ENCODE assay signal across 20 cellular contexts in the genomic region with DNA sequence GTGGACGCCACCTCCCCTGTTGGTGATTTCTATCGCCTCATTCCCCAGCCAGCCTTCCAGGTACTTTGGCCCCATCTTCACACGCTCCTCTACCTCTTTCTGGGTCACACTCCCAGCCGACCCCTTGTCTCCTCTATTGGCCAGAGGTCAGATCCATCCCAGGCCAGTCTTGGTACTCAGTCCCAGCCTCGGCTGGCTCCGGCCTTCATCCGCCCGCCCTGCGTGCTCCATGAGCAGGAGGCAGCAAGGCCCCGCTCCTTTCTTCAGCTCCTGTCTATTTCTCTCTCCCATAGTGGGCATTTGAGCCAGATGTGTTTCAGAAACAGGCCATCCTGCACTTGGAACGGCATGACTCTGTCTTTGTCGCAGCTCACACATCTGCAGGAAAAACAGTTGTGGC. TPM values are rescaled to one million over a fixed set of nuclear protein-coding genes. Genes with fewer than 3 reads are reported as not detected.
DNase-seq lines count a peak whose midpoint lies in the region; ATAC-seq and TF ChIP-seq lines count a peak whose summit lies in the region.
"Had no signal": no experiment of that assay in that cellular context is flagged by ENCODE, and none has a peak within 500 bp of the region (broad histone marks: within the 10 kb centered on the region; RNA-seq: fewer than 3 reads in every experiment).

No MANE protein-coding gene starts in this region.

- H3K27ac Mint-ChIP-seq in activated naive CD4-positive, alpha-beta T cell treated with anti-CD3 and anti-CD28 coated beads, Interleukin-2, amount 50 U/mL, for 72 hours = peak overlapping the region; percentile 63 to 66
- no peak overlapping the region for H3K27ac Mint-ChIP-seq in activated naive CD4-positive, alpha-beta T cell treated with anti-CD3 and anti-CD28 coated beads, Interleukin-2, amount 10 ng/mL, durations not matched to agents 7 days and 5 days
- H3K27ac Mint-ChIP-seq in T-helper 17 cell (peak overlapping the region; percentile 97), glutamatergic neuron (ENCODE audit: unreplicated experiment) (no peak overlapping the region)
- H3K27ac Mint-ChIP-seq in stimulated activated memory B cell treated with anti-CD40 and anti-IgM and Interleukin-4, amounts not matched to agents 10 μg/mL and 1 μg/mL and 100 μg/mL, for 72 hours = peak overlapping the region; percentile 87

- CTCF ChIA-PET in activated naive CD4-positive, alpha-beta T cell treated with anti-CD3 and anti-CD28 coated beads, Interleukin-2, amount 10 ng/mL, durations not matched to agents 7 days and 5 days (lab: Charles Lee) = no interaction called here

- no peaks in the 10 kb centered on the region for H3K27me3 Mint-ChIP-seq in activated naive CD4-positive, alpha-beta T cell treated with anti-CD3 and anti-CD28 coated beads, Interleukin-2, amount 10 ng/mL, durations not matched to agents 7 days and 5 days
- H3K27me3 Mint-ChIP-seq in T-helper 17 cell = no peaks in the 10 kb centered on the region
- H3K27me3 Mint-ChIP-seq in glutamatergic neuron (ENCODE audit: unreplicated experiment) = peaks cover 6% of the 10 kb centered on the region
- H3K27me3 Mint-ChIP-seq in stimulated activated memory B cell treated with anti-CD40 and anti-IgM and Interleukin-4, amounts not matched to agents 10 μg/mL and 1 μg/mL and 100 μg/mL, for 72 hours = no peaks in the 10 kb centered on the region
- H3K27me3 Mint-ChIP-seq: B cell had no signal

- peaks cover 16 to 43% of the 10 kb centered on the region in 2 donors for H3K36me3 Mint-ChIP-seq in activated naive CD4-positive, alpha-beta T cell treated with anti-CD3 and anti-CD28 coated beads, Interleukin-2, amount 50 U/mL, for 72 hours
- H3K36me3 Mint-ChIP-seq in activated naive CD4-positive, alpha-beta T cell treated with anti-CD3 and anti-CD28 coated beads, Interleukin-2, amount 10 ng/mL, durations not matched to agents 7 days and 5 days = peaks cover 59% of the 10 kb centered on the region
- H3K36me3 Mint-ChIP-seq in T-helper 17 cell (ENCODE audit: low read depth) = peaks cover 9% of the 10 kb centered on the region
- H3K36me3 Mint-ChIP-seq in glutamatergic neuron (ENCODE audit: unreplicated experiment) = no peaks in the 10 kb centered on the region
- H3K36me3 Mint-ChIP-seq in stimulated activated memory B cell treated with anti-CD40 and anti-IgM and Interleukin-4, amounts not matched to agents 10 μg/mL and 1 μg/mL and 100 μg/mL, for 72 hours = peaks cover 62% of the 10 kb centered on the region

- peaks cover 32% of the 10 kb centered on the region for H3K4me1 Mint-ChIP-seq in activated naive CD4-positive, alpha-beta T cell treated with anti-CD3 and anti-CD28 coated beads, Interleukin-2, amount 10 ng/mL, durations not matched to agents 7 days and 5 days
- peaks cover 22% of the 10 kb centered on the region for H3K4me1 Mint-ChIP-seq in T-helper 17 cell
- peaks cover 9% of the 10 kb centered on the region for H3K4me1 Mint-ChIP-seq in glutamatergic neuron (ENCODE audit: low read depth, unreplicated experiment)
- peaks cover 47% of the 10 kb centered on the region for H3K4me1 Mint-ChIP-seq in stimulated activated memory B cell treated with anti-CD40 and anti-IgM and Interleukin-4, amounts not matched to agents 10 μg/mL and 1 μg/mL and 100 μg/mL, for 72 hours

- no peak for DNase-seq in activated naive CD4-positive, alpha-beta T cell treated with anti-CD3 and anti-CD28 coated beads, Interleukin-2, amount 50 U/mL, for 72 hours (ENCODE audit: low spot score in 2 of 2)
- no peak for DNase-seq in activated naive CD4-positive, alpha-beta T cell treated with anti-CD3 and anti-CD28 coated beads, Interleukin-2, amount 10 ng/mL, durations not matched to agents 7 days and 5 days
- DNase-seq in T-helper 17 cell = no peak
- no peak for DNase-seq in glutamatergic neuron
- DNase-seq in SHP77 (lab: John Stamatoyannopoulos, UW) = no peak
- DNase-seq: body of pancreas, DND-41, dorsolateral prefrontal cortex, hypothalamus, immature natural killer cell, NCI-H146, NCI-H2107, NCI-H82, occipital lobe, upper lobe of right lung had no signal

- H3K9me3 ChIP-seq in T-helper 17 cell (ENCODE audit: control insufficient read depth, low read length, poor library complexity, severe bottlenecking) = no peaks in the 10 kb centered on the region
- H3K9me3 ChIP-seq: body of pancreas, upper lobe of right lung had no signal

- no peak for ATAC-seq in activated naive CD4-positive, alpha-beta T cell treated with anti-CD3 and anti-CD28 coated beads, Interleukin-2, amount 50 U/mL, for 72 hours
- ATAC-seq in T-helper 17 cell (no peak), HG03354 (IDR thresholded peaks at IDR 0.05; ENCODE audit: poor library complexity, severe bottlenecking, unreplicated experiment) (no peak), GM18858 (IDR thresholded peaks at IDR 0.05; ENCODE audit: unreplicated experiment) (no peak)
- ATAC-seq in stimulated activated memory B cell treated with anti-CD40 and anti-IgM and Interleukin-4, amounts not matched to agents 10 μg/mL and 1 μg/mL and 100 μg/mL, for 72 hours = no peak
- ATAC-seq: body of pancreas, upper lobe of right lung had no signal

- no peak for TF ChIP-seq CTCF in glutamatergic neuron (IDR thresholded peaks at IDR 0.05; ENCODE audit: partially characterized antibody, unreplicated experiment)

- H3K4me3 Mint-ChIP-seq in activated naive CD4-positive, alpha-beta T cell treated with anti-CD3 and anti-CD28 coated beads, Interleukin-2, amount 10 ng/mL, durations not matched to agents 7 days and 5 days = no peak overlapping the region
- H3K4me3 Mint-ChIP-seq in T-helper 17 cell (no peak overlapping the region), glutamatergic neuron (ENCODE audit: unreplicated experiment) (peak overlapping the region; percentile 23)
- no peak overlapping the region for H3K4me3 Mint-ChIP-seq in stimulated activated memory B cell treated with anti-CD40 and anti-IgM and Interleukin-4, amounts not matched to agents 10 μg/mL and 1 μg/mL and 100 μg/mL, for 72 hours

- H3K9me3 Mint-ChIP-seq in activated naive CD4-positive, alpha-beta T cell treated with anti-CD3 and anti-CD28 coated beads, Interleukin-2, amount 50 U/mL, for 72 hours = no peaks in the 10 kb centered on the region
- no peaks in the 10 kb centered on the region for H3K9me3 Mint-ChIP-seq in activated naive CD4-positive, alpha-beta T cell treated with anti-CD3 and anti-CD28 coated beads, Interleukin-2, amount 10 ng/mL, durations not matched to agents 7 days and 5 days
- H3K9me3 Mint-ChIP-seq in glutamatergic neuron (ENCODE audit: unreplicated experiment) = peaks cover 10% of the 10 kb centered on the region
- H3K9me3 Mint-ChIP-seq in stimulated activated memory B cell treated with anti-CD40 and anti-IgM and Interleukin-4, amounts not matched to agents 10 μg/mL and 1 μg/mL and 100 μg/mL, for 72 hours = no peaks in the 10 kb centered on the region
- H3K9me3 Mint-ChIP-seq: immature natural killer cell; T-helper 1 cell treated with Interleukin-12 subunit alpha and Interleukin-12 subunit beta and Interleukin-4 antibody, amounts not matched to agents 30 μg/mL and 1 μg/mL, for 36 hours had no signal

RNA-seq across cellular contexts. Expression of gene SKIC2, which starts 2.6 kb away (rescaled TPM):
- 100 to 1,000 TPM in 1 of 2 donors, 10 to 100 TPM in 1; 91.8 to 115 TPM for total RNA-seq in activated naive CD4-positive, alpha-beta T cell treated with anti-CD3 and anti-CD28 coated beads, Interleukin-2, amount 50 U/mL, for 72 hours
- 10 to 100 TPM; 85.5 to 94.5 TPM for total RNA-seq in T-helper 17 cell
- total RNA-seq in glutamatergic neuron (ENCODE audit: unreplicated experiment) = 109 TPM

RNA-seq across cellular contexts. Expression of gene NELFE, which starts 2.8 kb away (rescaled TPM):
- total RNA-seq in activated naive CD4-positive, alpha-beta T cell treated with anti-CD3 and anti-CD28 coated beads, Interleukin-2, amount 50 U/mL, for 72 hours = 10 to 100 TPM; 69.7 to 70.9 TPM
- total RNA-seq in T-helper 17 cell = 10 to 100 TPM; 45.8 to 46.2 TPM
- 52.7 TPM for total RNA-seq in glutamatergic neuron (ENCODE audit: unreplicated experiment)

RNA-seq across cellular contexts. Expression of gene DXO, which starts 10.3 kb away (rescaled TPM):
- total RNA-seq in activated naive CD4-positive, alpha-beta T cell treated with anti-CD3 and anti-CD28 coated beads, Interleukin-2, amount 50 U/mL, for 72 hours = 10 to 100 TPM; 16.2 to 18.5 TPM
- total RNA-seq in T-helper 17 cell (10 to 100 TPM; 31.9 to 35.0 TPM), glutamatergic neuron (ENCODE audit: unreplicated experiment) (23.8 TPM)

RNA-seq across cellular contexts. Expression of gene CFB, which starts 15.7 kb away (rescaled TPM):
- total RNA-seq in activated naive CD4-positive, alpha-beta T cell treated with anti-CD3 and anti-CD28 coated beads, Interleukin-2, amount 50 U/mL, for 72 hours = 1 to 10 TPM; 1.9 to 3.6 TPM
- under 1 TPM in 1 of 2 donors, not detected in 1; 0.65 TPM for total RNA-seq in T-helper 17 cell
- total RNA-seq in glutamatergic neuron (ENCODE audit: unreplicated experiment) = not detected
- total RNA-seq: B cell had no signal

RNA-seq across cellular contexts. Expression of gene C4A, which starts 20.2 kb away (rescaled TPM):
- 1 to 10 TPM; 4.1 to 8.1 TPM for total RNA-seq in activated naive CD4-positive, alpha-beta T cell treated with anti-CD3 and anti-CD28 coated beads, Interleukin-2, amount 50 U/mL, for 72 hours
- total RNA-seq in T-helper 17 cell (1 to 10 TPM; 3.8 to 5.4 TPM), glutamatergic neuron (ENCODE audit: unreplicated experiment) (9.3 TPM)

Comparison
In these comparisons a context has a peak if more than half of its experiments do, and no peak if none do; other contexts are left out.
1. H3K27ac Mint-ChIP-seq: peak in activated naive CD4-positive, alpha-beta T cell treated with anti-CD3 and anti-CD28 coated beads, Interleukin-2, amount 50 U/mL, for 72 hours (2 of 2), T-helper 17 cell (single experiment) and stimulated activated memory B cell treated with anti-CD40 and anti-IgM and Interleukin-4, amounts not matched to agents 10 μg/mL and 1 μg/mL and 100 μg/mL, for 72 hours (single experiment); none in activated naive CD4-positive, alpha-beta T cell treated with anti-CD3 and anti-CD28 coated beads, Interleukin-2, amount 10 ng/mL, durations not matched to agents 7 days and 5 days (single experiment) and glutamatergic neuron (single experiment).